Comparison of ENCODE assay signal across 8 cellular contexts in genomic region chr1:1433804-1434130, GRCh38. TPM values are rescaled to one million over a fixed set of nuclear protein-coding genes. Genes with fewer than 3 reads are reported as not detected.
A peak's percentile ranks its signal among the peaks of the same experiment; 100 is the strongest.
DNase-seq lines count a peak whose midpoint lies in the region; ATAC-seq, FAIRE-seq and TF ChIP-seq lines count a peak whose summit lies in the region.

No MANE protein-coding gene starts in this region.

- no peaks in the 10 kb centered on the region for H3K9me3 Mint-ChIP-seq in progenitor cell of endocrine pancreas (ENCODE audit: low read depth)

- TF ChIP-seq CTCF in WERI-Rb-1 (IDR thresholded peaks at IDR 0.05; ENCODE audit: low read depth, low read length) (no peak), progenitor cell of endocrine pancreas (IDR thresholded peaks at IDR 0.05; ENCODE audit: unreplicated experiment) (no peak), OCI-LY7 (conservative IDR thresholded peaks at IDR 0.05; ENCODE audit: low read length) (no peak)

- H3K4me1 ChIP-seq in esophagus (ENCODE audit: control insufficient read depth in 2 of 2, insufficient read depth in 2 of 2, low read length in 1 of 2), result peaks cover 23 to 55% of the 10 kb centered on the region in 2 donors
- H3K4me1 ChIP-seq in OCI-LY7 (ENCODE audit: insufficient read depth, low read length, poor library complexity, severe bottlenecking), result no peaks in the 10 kb centered on the region

- no peaks in the 10 kb centered on the region for H3K27me3 Mint-ChIP-seq in progenitor cell of endocrine pancreas

- no TSS peak for BruUV-seq in OCI-LY7 (replicated peaks; lab: Mats Ljungman, UMichigan)

- H3K27ac Mint-ChIP-seq in progenitor cell of endocrine pancreas, result peak overlapping the region; percentile 90

- H3K4me1 Mint-ChIP-seq in progenitor cell of endocrine pancreas (ENCODE audit: low read depth), result peaks cover 23% of the 10 kb centered on the region

- peak; percentile 49 for FAIRE-seq in GM18507 (lab: Jason Lieb, UNC)

- DNase-seq in GM18507 (ENCODE audit: extremely low spot score, insufficient read length, low read depth), result no peak
- no peak for DNase-seq in WERI-Rb-1
- DNase-seq in progenitor cell of endocrine pancreas (ENCODE audit: low spot score, unreplicated experiment), result no peak
- no peak for DNase-seq in OCI-LY7 (ENCODE audit: low spot score)
- DNase-seq in OCI-M2 (lab: John Stamatoyannopoulos, UW; ENCODE audit: unreplicated experiment), result no peak
- no peak for DNase-seq in central memory CD4-positive, alpha-beta T cell

- POLR2A ChIA-PET in OCI-LY7 (lab: Charles Lee), result no interaction called here

- intact Hi-C loops in OCI-LY7 (cut with micrococcal nuclease; ENCODE audit: unreplicated experiment), result no loop called here

- no peaks in the 10 kb centered on the region for H3K27me3 ChIP-seq in WERI-Rb-1 (ENCODE audit: insufficient read depth, low read depth, severe bottlenecking)
- H3K27me3 ChIP-seq in esophagus (ENCODE audit: control insufficient read depth in 1 of 2, insufficient read depth in 2 of 2, low read length in 2 of 2), result no peaks in the 10 kb centered on the region

- H3K9me2 ChIP-seq in OCI-LY7 (ENCODE audit: insufficient read depth, low read length), result no peaks in the 10 kb centered on the region

- H4K20me1 ChIP-seq in OCI-LY7 (ENCODE audit: insufficient read depth, low read length), result no peaks in the 10 kb centered on the region

- H3K4me3 ChIP-seq in WERI-Rb-1 (ENCODE audit: low read depth, low read length) (no peak overlapping the region), esophagus (ENCODE audit: low read depth in 1 of 2, low read length in 2 of 2) (peak overlapping the region; percentile 13 to 15), OCI-LY7 (ENCODE audit: low read depth, low read length, poor library complexity, severe bottlenecking) (no peak overlapping the region)

- no peak for ATAC-seq in GM19035 (IDR thresholded peaks at IDR 0.05; ENCODE audit: unreplicated experiment)

- H3K79me2 ChIP-seq in OCI-LY7 (ENCODE audit: insufficient read depth, low read depth, low read length), result no peaks in the 10 kb centered on the region

- H3K9me3 ChIP-seq in WERI-Rb-1 (ENCODE audit: severe bottlenecking) (no peaks in the 10 kb centered on the region), esophagus (ENCODE audit: control insufficient read depth in 2 of 2, insufficient read depth in 1 of 2, low read depth in 1 of 2, low read length in 1 of 2) (no peaks in the 10 kb centered on the region), OCI-LY7 (ENCODE audit: low read length) (no peaks in the 10 kb centered on the region)

- no peak overlapping the region for H3K4me3 Mint-ChIP-seq in progenitor cell of endocrine pancreas (ENCODE audit: low read depth)

- no peak overlapping the region for H3K4me2 ChIP-seq in OCI-LY7 (ENCODE audit: low read length)

- no peaks in the 10 kb centered on the region for H3K36me3 Mint-ChIP-seq in progenitor cell of endocrine pancreas (ENCODE audit: insufficient read depth)

- 9 to 23% methylated on average over 11 to 12 of the region's 12 CpGs for WGBS in esophagus, 2 donors

- H3K36me3 ChIP-seq in WERI-Rb-1 (no peaks in the 10 kb centered on the region; the same call in 1 of the 2 replicates), esophagus (ENCODE audit: control insufficient read depth in 2 of 2, insufficient read depth in 2 of 2, low read length in 1 of 2) (peaks cover 0 to 2% of the 10 kb centered on the region in 2 donors), OCI-LY7 (ENCODE audit: insufficient read depth, low read length) (no peaks in the 10 kb centered on the region)

- H2AFZ ChIP-seq in OCI-LY7 (ENCODE audit: low read length), result no peak overlapping the region

- CTCF ChIA-PET in OCI-LY7 (lab: Charles Lee; ENCODE audit: unreplicated experiment), result no interaction called here

- H3K27ac ChIP-seq in WERI-Rb-1, result peak overlapping the region; percentile 93
- H3K27ac ChIP-seq in esophagus (ENCODE audit: low read depth in 2 of 2, low read length in 1 of 2), result peak overlapping the region; percentile 97 to 99
- H3K27ac ChIP-seq in OCI-LY7 (ENCODE audit: low read depth, low read length, poor library complexity, severe bottlenecking), result no peak overlapping the region

RNA-seq across cellular contexts. Expression of gene VWA1, which starts 1.7 kb away (rescaled TPM):
- polyA plus RNA-seq in esophagus, result 10 to 100 TPM; 21.0 to 21.4 TPM
- total RNA-seq in progenitor cell of endocrine pancreas (29.7 and 36.8 TPM in 2 replicates), OCI-LY7 (2022) (not detected in 2 replicates)
- not detected in 2 replicates for total RNA-seq in OCI-LY7 (2014; rRNA removed; shearing (Covaris generic))

RNA-seq across cellular contexts. Expression of gene ANKRD65, which starts 12.7 kb away (rescaled TPM):
- 10 to 100 TPM; 10.6 to 12.4 TPM for polyA plus RNA-seq in esophagus
- total RNA-seq in progenitor cell of endocrine pancreas (15.1 and 18.1 TPM in 2 replicates), OCI-LY7 (2022) (not detected in 2 replicates)
- not detected in 2 replicates for total RNA-seq in OCI-LY7 (2014; rRNA removed; shearing (Covaris generic))

RNA-seq across cellular contexts. Expression of gene ATAD3C, which starts 15.7 kb away (rescaled TPM):
- polyA plus RNA-seq in esophagus, result 1 to 10 TPM; 1.8 to 2.1 TPM
- total RNA-seq in progenitor cell of endocrine pancreas (1.6 and 1.9 TPM in 2 replicates), OCI-LY7 (2022) (2.1 and 3.0 TPM in 2 replicates)
- total RNA-seq in OCI-LY7 (2014; rRNA removed; shearing (Covaris generic)), result 1.6 TPM in 1 of 2 replicates, not detected in the other

RNA-seq across cellular contexts. Expression of gene MRPL20, which starts 26.7 kb away (rescaled TPM):
- polyA plus RNA-seq in esophagus, result 100 to 1,000 TPM in 1 of 2 donors, 10 to 100 TPM in 1; 59.1 to 148 TPM
- total RNA-seq in progenitor cell of endocrine pancreas (104 and 109 TPM in 2 replicates), OCI-LY7 (2022) (116 and 143 TPM in 2 replicates)
- total RNA-seq in OCI-LY7 (2014; rRNA removed; shearing (Covaris generic)), result 165 and 196 TPM in 2 replicates

RNA-seq across cellular contexts. Expression of gene CCNL2, which starts 34.6 kb away (rescaled TPM):
- polyA plus RNA-seq in esophagus, result 100 to 1,000 TPM in 1 of 2 donors, 10 to 100 TPM in 1; 97.9 to 210 TPM
- total RNA-seq in progenitor cell of endocrine pancreas, result 381 and 386 TPM in 2 replicates
- 297 and 307 TPM in 2 replicates for total RNA-seq in OCI-LY7 (2014; rRNA removed; shearing (Covaris generic))
- total RNA-seq in OCI-LY7 (2022), result 213 and 238 TPM in 2 replicates

Comparison
In these comparisons a context has a peak if more than half of its experiments do, and no peak if none do; other contexts are left out.
1. H3K4me3 ChIP-seq: peak in esophagus (2 of 2); none in WERI-Rb-1 (single experiment) and OCI-LY7 (single experiment).
2. RNA of gene VWA1, which starts 1.7 kb away (total RNA-seq): 29.7 to 36.8 TPM in progenitor cell of endocrine pancreas; not detected in OCI-LY7; every median in the first group is over 10 times any median in the second.
3. RNA of gene ANKRD65, which starts 12.7 kb away (total RNA-seq): 15.1 to 18.1 TPM in progenitor cell of endocrine pancreas; not detected in OCI-LY7; every median in the first group is over 10 times any median in the second.